15 cellular contexts compared by ENCODE assay signal in genomic region chr2:66456183-66457041, GRCh38. TPM values are rescaled to one million over a fixed set of nuclear protein-coding genes. Genes with fewer than 3 reads are reported as not detected.
DNase-seq lines count a peak whose midpoint lies in the region; FAIRE-seq and TF ChIP-seq lines count a peak whose summit lies in the region.
"Had no signal": no experiment of that assay in that cellular context is flagged by ENCODE, and none has a peak within 500 bp of the region (broad histone marks: within the 10 kb centered on the region; RNA-seq: fewer than 3 reads in every experiment).

No MANE protein-coding gene starts in this region.

- H3K4me1 ChIP-seq in GM23248 (ENCODE audit: insufficient read depth) (peaks cover 29% of the 10 kb centered on the region), sigmoid colon (peaks cover 0 to 100% (median 91%) of the 10 kb centered on the region in 4 donors), MM.1S (ENCODE audit: low read length) (no peaks in the 10 kb centered on the region)
- H3K4me1 ChIP-seq: BLaER1 treated with 17β-estradiol and CSF1 and Interleukin-3, amounts not matched to agents 10 nM and 100 nM; SJSA1 had no signal

- in situ Hi-C loops in GM23248 (cut with MboI) = no loop called here

- TF ChIP-seq EP300 in sigmoid colon (IDR thresholded peaks at IDR 0.05) = peak in 1 of 4 donors; percentile 1

- no peak for FAIRE-seq in GM19239 (lab: Jason Lieb, UNC)
- FAIRE-seq: HepG2 had no signal

- no peaks in the 10 kb centered on the region for H3K27me3 ChIP-seq in GM23248 (replicated peaks; ENCODE audit: insufficient read depth)
- no peaks in the 10 kb centered on the region for H3K27me3 ChIP-seq in sigmoid colon
- H3K27me3 ChIP-seq in MM.1S (replicated peaks; ENCODE audit: insufficient read depth, low read length) = no peaks in the 10 kb centered on the region
- H3K27me3 ChIP-seq: BLaER1 treated with 17β-estradiol and CSF1 and Interleukin-3, amounts not matched to agents 10 nM and 100 nM; SJSA1 had no signal

- H4K20me1 ChIP-seq in GM23248 (ENCODE audit: insufficient read depth) (no peaks in the 10 kb centered on the region), MM.1S (ENCODE audit: insufficient read depth, low read length) (no peaks in the 10 kb centered on the region)
- H4K20me1 ChIP-seq: BLaER1 treated with 17β-estradiol and CSF1 and Interleukin-3, amounts not matched to agents 10 nM and 100 nM had no signal

- intact Hi-C loops in sigmoid colon (cut with DNase I) = no loop called here

- H3K9me2 ChIP-seq in GM23248 (ENCODE audit: insufficient read depth) (no peaks in the 10 kb centered on the region), MM.1S (replicated peaks; ENCODE audit: insufficient read depth, low read length) (no peaks in the 10 kb centered on the region)

- WGBS in GM23248 (ENCODE audit: low coverage in 1 of 2, low lambda C conversion rate in 2 of 2, missing lambda C conversion rate in 2 of 2), 2 experiments = 80 to 81% methylated on average over 7 of the region's 7 CpGs
- WGBS in sigmoid colon, 2 donors = 35 to 65% methylated on average over 7 of the region's 7 CpGs

- TF ChIP-seq POLR2A in sigmoid colon (IDR thresholded peaks at IDR 0.05) = no peak

- no peak overlapping the region for H3K27ac ChIP-seq in GM23248
- H3K27ac ChIP-seq in sigmoid colon = peak overlapping the region; percentile 17 to 99 (median 98)
- no peak overlapping the region for H3K27ac ChIP-seq in MM.1S (ENCODE audit: low read length)
- H3K27ac ChIP-seq: BLaER1 treated with 17β-estradiol and CSF1 and Interleukin-3, amounts not matched to agents 10 nM and 100 nM; SJSA1; thoracic aorta had no signal

- no peak overlapping the region for H3K4me2 ChIP-seq in GM23248 (ENCODE audit: unreplicated experiment)
- no peak overlapping the region for H3K4me2 ChIP-seq in MM.1S (ENCODE audit: low read depth, low read length)
- H3K4me2 ChIP-seq: BLaER1 treated with 17β-estradiol and CSF1 and Interleukin-3, amounts not matched to agents 10 nM and 100 nM had no signal

- H3K9ac ChIP-seq in GM23248 = no peak overlapping the region
- H3K9ac ChIP-seq in MM.1S (ENCODE audit: low read length) = no peak overlapping the region
- H3K9ac ChIP-seq: BLaER1 treated with 17β-estradiol and CSF1 and Interleukin-3, amounts not matched to agents 10 nM and 100 nM had no signal

- peaks cover 98% of the 10 kb centered on the region for H3K79me2 ChIP-seq in GM23248 (ENCODE audit: insufficient read depth)
- peaks cover 49% of the 10 kb centered on the region for H3K79me2 ChIP-seq in MM.1S (ENCODE audit: low read length)

- peaks cover 25% of the 10 kb centered on the region; the same call in 1 of the 2 replicates for H3K36me3 ChIP-seq in GM23248 (ENCODE audit: low read depth)
- H3K36me3 ChIP-seq in sigmoid colon = peaks cover 0 to 43% (median 6%) of the 10 kb centered on the region in 4 donors
- no peaks in the 10 kb centered on the region for H3K36me3 ChIP-seq in MM.1S (replicated peaks; ENCODE audit: insufficient read depth, low read length)
- H3K36me3 ChIP-seq: BLaER1 treated with 17β-estradiol and CSF1 and Interleukin-3, amounts not matched to agents 10 nM and 100 nM; SJSA1; thoracic aorta had no signal

- DNase-seq in GM23248 (peak; percentile 18), NCI-H1105 treated with DMSO at 0.1 percent for 48 hours (lab: John Stamatoyannopoulos, UW) (peak; percentile 64), fibroblast of pulmonary artery (ENCODE audit: low read depth) (peak; percentile 39), sigmoid colon (no peak), GM19239 (ENCODE audit: insufficient read length, low spot score) (no peak), GOT3 (lab: John Stamatoyannopoulos, UW) (no peak), MM.1S (no peak)
- DNase-seq: activated naive CD4-positive, alpha-beta T cell treated with Interleukin-2 at 50 U/mL for 16 hours; DMS53; NCI-H510A; T1000 had no signal

- H3K4me3 ChIP-seq in GM23248 (no peak overlapping the region), fibroblast of pulmonary artery (replicated peaks; ENCODE audit: low read depth, low read length) (no peak overlapping the region), sigmoid colon (peak overlapping the region in 1 of 4 donors; percentile 12), MM.1S (ENCODE audit: low read length) (no peak overlapping the region)
- H3K4me3 ChIP-seq: BLaER1 treated with 17β-estradiol and CSF1 and Interleukin-3, amounts not matched to agents 10 nM and 100 nM; SJSA1; thoracic aorta had no signal

- TF ChIP-seq CTCF in fibroblast of pulmonary artery (IDR thresholded peaks at IDR 0.05; ENCODE audit: low read length, missing control alignments) (no peak), sigmoid colon (IDR thresholded peaks at IDR 0.05) (no peak), MM.1S (IDR thresholded peaks at IDR 0.05; ENCODE audit: low read length) (no peak)

- H3K9me3 ChIP-seq in GM23248 (ENCODE audit: low read depth) (no peaks in the 10 kb centered on the region), sigmoid colon (no peaks in the 10 kb centered on the region), MM.1S (replicated peaks; ENCODE audit: insufficient read depth, low read length) (no peaks in the 10 kb centered on the region)
- H3K9me3 ChIP-seq: BLaER1 treated with 17β-estradiol and CSF1 and Interleukin-3, amounts not matched to agents 10 nM and 100 nM; SJSA1; thoracic aorta had no signal

- H3F3A ChIP-seq in GM23248 (ENCODE audit: insufficient read depth) (peaks cover 16% of the 10 kb centered on the region; the same call in 1 of the 2 replicates), MM.1S (ENCODE audit: insufficient read depth, low read length) (no peaks in the 10 kb centered on the region)

- H2AFZ ChIP-seq in GM23248 (no peak overlapping the region), MM.1S (ENCODE audit: low read length) (no peak overlapping the region)

RNA-seq across cellular contexts. Expression of gene MEIS1, which starts 21.5 kb away (rescaled TPM):
- total RNA-seq in GM23248 (2014; rRNA removed; shearing (Covaris generic)) = 19.1 and 21.4 TPM in 2 replicates
- polyA plus RNA-seq in GM23248 (2016; fragmentation: Nextera tagmentation; extraction: Ambion mirVana) (44.3 and 44.4 TPM in 2 replicates), sigmoid colon (10 to 100 TPM in 1 of 3 donors, 1 to 10 TPM in 2; 2.8 to 14.2 (median 7.8) TPM)
- 100 to 1,000 TPM; 108 to 144 (median 128) TPM for total RNA-seq in sigmoid colon

Comparison
In these comparisons a context has a peak if more than half of its experiments do, and no peak if none do; other contexts are left out.
1. DNase-seq: peak in GM23248 (single experiment), NCI-H1105 treated with DMSO at 0.1 percent for 48 hours (single experiment) and fibroblast of pulmonary artery (single experiment); none in sigmoid colon (single experiment), GM19239 (single experiment), GOT3 (single experiment) and MM.1S (single experiment).
2. H3K27ac ChIP-seq: peak in sigmoid colon (4 of 4); none in GM23248 (single experiment) and MM.1S (single experiment).